ENCODE assay signal across 14 cellular contexts in genomic region chr17:72342582-72343527, GRCh38.
DNase-seq lines count a peak whose midpoint lies in the region; ATAC-seq and TF ChIP-seq lines count a peak whose summit lies in the region.
"Had no signal": no experiment of that assay in that cellular context is flagged by ENCODE, and none has a peak within 500 bp of the region (broad histone marks: within the 10 kb centered on the region; RNA-seq: fewer than 3 reads in every experiment).

No MANE protein-coding gene starts in this region.

- DNase-seq in AG20443 (ENCODE audit: low spot score) (peak; percentile 29), amygdala (lab: John Stamatoyannopoulos, UW) (peak in 48 of 56 donors; percentile 17 to 89 (median 54)), left ventricle myocardium inferior (peak; percentile 33), omental fat pad (ENCODE audit: low spot score) (no peak), amniotic stem cell (lab: John Stamatoyannopoulos, UW) (no peak)
- DNase-seq: effector CD8-positive, alpha-beta T cell; immature natural killer cell; NCI-H2081 treated with DMSO at 0.1 percent for 48 hours; RPMI8226; sigmoid colon; WERI-Rb-1 had no signal

- peak; percentile 18 for ATAC-seq in omental fat pad (ENCODE audit: low FRiP score)
- no peak for ATAC-seq in GM19452 (IDR thresholded peaks at IDR 0.05; ENCODE audit: unreplicated experiment)
- ATAC-seq in GM21529 (IDR thresholded peaks at IDR 0.05; ENCODE audit: unreplicated experiment) = no peak
- ATAC-seq in HG03139 (IDR thresholded peaks at IDR 0.05; ENCODE audit: unreplicated experiment) = no peak

- no peaks in the 10 kb centered on the region for H3K36me3 ChIP-seq in left ventricle myocardium inferior
- H3K36me3 ChIP-seq: sigmoid colon, WERI-Rb-1 had no signal

- no peak for TF ChIP-seq CTCF in left ventricle myocardium inferior (IDR thresholded peaks at IDR 0.05; ENCODE audit: borderline replicate concordance)
- no peak for TF ChIP-seq CTCF in omental fat pad (IDR thresholded peaks at IDR 0.05)

- H3K27ac ChIP-seq in left ventricle myocardium inferior (replicated peaks) = no peak overlapping the region
- H3K27ac ChIP-seq: sigmoid colon, WERI-Rb-1 had no signal

- H3K9me3 ChIP-seq in left ventricle myocardium inferior (replicated peaks) = no peaks in the 10 kb centered on the region
- H3K9me3 ChIP-seq: sigmoid colon had no signal

- peaks cover 16% of the 10 kb centered on the region for H3K4me1 ChIP-seq in left ventricle myocardium inferior

- peak overlapping the region; percentile 25 for H3K4me3 ChIP-seq in left ventricle myocardium inferior
- H3K4me3 ChIP-seq: sigmoid colon had no signal

- H3K27me3 ChIP-seq in left ventricle myocardium inferior (ENCODE audit: low read depth) = peaks cover 93% of the 10 kb centered on the region
- H3K27me3 ChIP-seq: sigmoid colon had no signal

- intact Hi-C loops in left ventricle myocardium inferior (cut with micrococcal nuclease) = no loop called here

Comparison
In these comparisons a context has a peak if more than half of its experiments do, and no peak if none do; other contexts are left out.
1. DNase-seq: peak in AG20443 (single experiment), amygdala (48 of 56) and left ventricle myocardium inferior (single experiment); none in omental fat pad (single experiment) and amniotic stem cell (single experiment).